8 cellular contexts compared by ENCODE assay signal in genomic region chr10:79938728-79939380, GRCh38. TPM values are rescaled to one million over a fixed set of nuclear protein-coding genes. Genes with fewer than 3 reads are reported as not detected.
DNase-seq lines count a peak whose midpoint lies in the region; ATAC-seq and TF ChIP-seq lines count a peak whose summit lies in the region.

No MANE protein-coding gene starts in this region.

- H3K27me3 Mint-ChIP-seq in osteocyte (ENCODE audit: unreplicated experiment) (peaks cover 31% of the 10 kb centered on the region), WTC11 (ENCODE audit: low read depth) (peaks cover 6% of the 10 kb centered on the region)

- H3K4me1 Mint-ChIP-seq in osteocyte (ENCODE audit: unreplicated experiment) (no peaks in the 10 kb centered on the region), WTC11 (no peaks in the 10 kb centered on the region)

- H3K4me3 Mint-ChIP-seq in osteocyte (ENCODE audit: unreplicated experiment) = no peak overlapping the region
- H3K4me3 Mint-ChIP-seq in WTC11 = no peak overlapping the region

- DNase-seq in UCSD-AML1 (lab: John Stamatoyannopoulos, UW; ENCODE audit: unreplicated experiment) = peak; percentile 75
- DNase-seq in osteocyte (ENCODE audit: extremely low spot score, unreplicated experiment) = peak; percentile 63
- no peak for DNase-seq in WTC11 (ENCODE audit: low spot score)
- no peak for DNase-seq in GM13976 (ENCODE audit: low spot score)
- DNase-seq in NCI-H187 (lab: John Stamatoyannopoulos, UW) = no peak
- no peak for DNase-seq in NCI-H1436 treated with DMSO at 0.1 percent for 48 hours (lab: John Stamatoyannopoulos, UW)

- CTCF ChIA-PET in WTC11 (lab: Charles Lee) = no interaction called here

- H3K27ac Mint-ChIP-seq in osteocyte (ENCODE audit: unreplicated experiment) (no peak overlapping the region), WTC11 (no peak overlapping the region)

- POLR2A ChIA-PET in WTC11 (lab: Charles Lee) = no interaction called here

- TF ChIP-seq CTCF in osteocyte (IDR thresholded peaks at IDR 0.05) (no peak), WTC11 (IDR thresholded peaks at IDR 0.05) (no peak), GM13976 (IDR thresholded peaks at IDR 0.05; ENCODE audit: borderline replicate concordance, control extremely low read depth, extremely low read depth, insufficient read depth, missing control alignments) (no peak)

- in situ Hi-C loops in GM13976 (cut with MboI; ENCODE audit: low sequenced_read_pairs, unreplicated experiment) = no loop called here

- ATAC-seq in GM18867 (IDR thresholded peaks at IDR 0.05; ENCODE audit: unreplicated experiment) (peak; percentile 77), HG02885 (IDR thresholded peaks at IDR 0.05; ENCODE audit: poor library complexity, unreplicated experiment) (peak; percentile 87), WTC11 (no peak)

- H3K36me3 Mint-ChIP-seq in osteocyte (ENCODE audit: unreplicated experiment) = no peaks in the 10 kb centered on the region
- H3K36me3 Mint-ChIP-seq in WTC11 = no peaks in the 10 kb centered on the region

- H3K9me3 Mint-ChIP-seq in osteocyte (ENCODE audit: unreplicated experiment) (no peaks in the 10 kb centered on the region), WTC11 (no peaks in the 10 kb centered on the region)

TF ChIP-seq in WTC11, 78 proteins besides CTCF, POLR2A, EP300 and RAD21:
- no peak for TF ChIP-seq TEAD1 (CRISPR knock-in tag; IDR thresholded peaks at IDR 0.05)
TF ChIP-seq in WTC11: peak in this region for 0.

RNA-seq across cellular contexts. Expression of gene SFTPD, which starts 10.1 kb away (rescaled TPM):
- total RNA-seq in osteocyte (0.35 and 0.60 TPM in 2 replicates), WTC11 (2021) (0.66 to 1.1 TPM (median 0.80 TPM) in 3 replicates)

Comparison
In these comparisons a context has a peak if more than half of its experiments do, and no peak if none do; other contexts are left out.
1. DNase-seq: peak in UCSD-AML1 (single experiment) and osteocyte (single experiment); none in WTC11 (single experiment), GM13976 (single experiment), NCI-H187 (0 of 2) and NCI-H1436 treated with DMSO at 0.1 percent for 48 hours (single experiment).